Comparison of ENCODE assay signal across 8 cellular contexts in genomic region chr6:10465633-10466499, GRCh38. TPM values are rescaled to one million over a fixed set of nuclear protein-coding genes. Genes with fewer than 3 reads are reported as not detected.
DNase-seq lines count a peak whose midpoint lies in the region; ATAC-seq lines count a peak whose summit lies in the region.

No MANE protein-coding gene starts in this region.

- H3K4me1 Mint-ChIP-seq in T-helper 17 cell = no peaks in the 10 kb centered on the region

- no peaks in the 10 kb centered on the region for H3K36me3 Mint-ChIP-seq in T-helper 17 cell (ENCODE audit: low read depth)

- no peak overlapping the region for H3K4me3 Mint-ChIP-seq in T-helper 17 cell

- no peaks in the 10 kb centered on the region for H3K4me1 ChIP-seq in adipocyte (ENCODE audit: control insufficient read depth, insufficient read depth, low read length)

- DNase-seq in stimulated activated CD4-positive, alpha-beta T cell treated with anti-CD3 and anti-CD28 coated beads, Interleukin-12 subunit alpha, Interleukin-12 subunit beta, amount 100 ng/mL, for 4 hours = peak; percentile 10
- DNase-seq in stimulated activated CD4-positive, alpha-beta T cell treated with anti-CD3 and anti-CD28 coated beads, Interleukin-4, amount 100 ng/mL, for 24 hours = no peak
- DNase-seq in LoVo (ENCODE audit: low spot score) (peak; percentile 23), adipocyte (ENCODE audit: low read depth) (peak; percentile 55), lung microvascular endothelial cell (ENCODE audit: low read depth in 2 of 2) (peak; percentile 43 to 56), T-helper 17 cell (no peak), GDM1 (lab: John Stamatoyannopoulos, UW) (no peak)

- H3K27me3 Mint-ChIP-seq in T-helper 17 cell = peaks cover 48% of the 10 kb centered on the region

- H3K27me3 ChIP-seq in adipocyte (replicated peaks; ENCODE audit: control insufficient read depth, insufficient read depth, low read length) = peaks cover 18% of the 10 kb centered on the region

- no peak overlapping the region for H3K27ac Mint-ChIP-seq in T-helper 17 cell

- H3K36me3 ChIP-seq in adipocyte (ENCODE audit: control insufficient read depth, insufficient read depth, low read length, severe bottlenecking) = no peaks in the 10 kb centered on the region

- ATAC-seq in HG03159 (IDR thresholded peaks at IDR 0.05; ENCODE audit: unreplicated experiment) (no peak), T-helper 17 cell (no peak)

- H3K9me3 ChIP-seq in adipocyte (ENCODE audit: control insufficient read depth, low read length) (peaks cover 6% of the 10 kb centered on the region), T-helper 17 cell (ENCODE audit: control insufficient read depth, low read length, poor library complexity, severe bottlenecking) (no peaks in the 10 kb centered on the region)

- H3K4me3 ChIP-seq in adipocyte (ENCODE audit: low read length) = no peak overlapping the region

- H3K9ac ChIP-seq in adipocyte (ENCODE audit: low read length) = no peak overlapping the region

RNA-seq across cellular contexts. Expression of gene TFAP2A, which starts 51.0 kb away (rescaled TPM):
- total RNA-seq in lung microvascular endothelial cell (not detected in 2 replicates), T-helper 17 cell (under 1 TPM; 0.18 to 0.40 TPM)

RNA-seq across cellular contexts. Expression of gene GCNT2, which starts 55.3 kb away (rescaled TPM):
- 41.2 and 58.9 TPM in 2 replicates for total RNA-seq in lung microvascular endothelial cell
- 1 to 10 TPM; 2.9 to 4.0 TPM for total RNA-seq in T-helper 17 cell

Comparison
In these comparisons a context has a peak if more than half of its experiments do, and no peak if none do; other contexts are left out.
1. DNase-seq: peak in stimulated activated CD4-positive, alpha-beta T cell treated with anti-CD3 and anti-CD28 coated beads, Interleukin-12 subunit alpha, Interleukin-12 subunit beta, amount 100 ng/mL, for 4 hours (single experiment), LoVo (single experiment), adipocyte (single experiment) and lung microvascular endothelial cell (2 of 2); none in stimulated activated CD4-positive, alpha-beta T cell treated with anti-CD3 and anti-CD28 coated beads, Interleukin-4, amount 100 ng/mL, for 24 hours (single experiment), T-helper 17 cell (0 of 3) and GDM1 (single experiment).